1 cellular context compared by ENCODE assay signal in genomic region chr1:35173516-35174224, GRCh38.
TF ChIP-seq lines count a peak whose summit lies in the region.

No MANE protein-coding gene starts in this region.

TF ChIP-seq in IMR-90, 13 proteins besides CTCF, POLR2A, EP300 and RAD21 (continued from another document):
- TF ChIP-seq, protein P1, sequence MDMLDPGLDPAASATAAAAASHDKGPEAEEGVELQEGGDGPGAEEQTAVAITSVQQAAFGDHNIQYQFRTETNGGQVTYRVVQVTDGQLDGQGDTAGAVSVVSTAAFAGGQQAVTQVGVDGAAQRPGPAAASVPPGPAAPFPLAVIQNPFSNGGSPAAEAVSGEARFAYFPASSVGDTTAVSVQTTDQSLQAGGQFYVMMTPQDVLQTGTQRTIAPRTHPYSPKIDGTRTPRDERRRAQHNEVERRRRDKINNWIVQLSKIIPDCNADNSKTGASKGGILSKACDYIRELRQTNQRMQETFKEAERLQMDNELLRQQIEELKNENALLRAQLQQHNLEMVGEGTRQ (IDR thresholded peaks at IDR 0.05; ENCODE audit: low read depth, low read length): no peak
- TF ChIP-seq BHLHE40 (IDR thresholded peaks at IDR 0.05; ENCODE audit: low read depth, low read length) (no peak), RFX5 (IDR thresholded peaks at IDR 0.05; ENCODE audit: low read depth, low read length) (no peak), MXI1 (IDR thresholded peaks at IDR 0.05; ENCODE audit: borderline replicate concordance, low read depth, low read length) (no peak), ELK1 (IDR thresholded peaks at IDR 0.05; ENCODE audit: borderline replicate concordance, low read depth, low read length) (no peak), FOS (IDR thresholded peaks at IDR 0.05; ENCODE audit: low read depth, low read length) (no peak), CHD1 (IDR thresholded peaks at IDR 0.05; ENCODE audit: low read depth, low read length) (no peak), CEBPB (IDR thresholded peaks at IDR 0.05; ENCODE audit: low read depth, low read length) (no peak), MAFK (IDR thresholded peaks at IDR 0.05; ENCODE audit: low read depth, low read length) (no peak), RCOR1 (IDR thresholded peaks at IDR 0.05; ENCODE audit: insufficient replicate concordance, low read length) (no peak), NFE2L2 (IDR thresholded peaks at IDR 0.05; ENCODE audit: low read depth, low read length) (no peak)
